Comparison of ENCODE assay signal across 26 cellular contexts in genomic region chr16:1915732-1916653, GRCh38. TPM values are rescaled to one million over a fixed set of nuclear protein-coding genes. Genes with fewer than 3 reads are reported as not detected.
DNase-seq lines count a peak whose midpoint lies in the region; ATAC-seq, FAIRE-seq and TF ChIP-seq lines count a peak whose summit lies in the region.
"Had no signal": no experiment of that assay in that cellular context is flagged by ENCODE, and none has a peak within 500 bp of the region (broad histone marks: within the 10 kb centered on the region; RNA-seq: fewer than 3 reads in every experiment).

No MANE protein-coding gene starts in this region.

- H3K9ac ChIP-seq in HepG2 (ENCODE audit: insufficient read depth, low read depth, low read length) (no peak overlapping the region), neuronal stem cell (ENCODE audit: low read depth, low read length, poor library complexity) (no peak overlapping the region)
- H3K9ac ChIP-seq: BLaER1, GM23248 had no signal

- POLR2A ChIA-PET in HepG2 (lab: Yijun Ruan, JAX), result interaction anchor here (1.2 kb wide), 1 partner anchor 89 kb away, joined by 4 read pairs; the partner anchor contains the start of genes FAHD1 and HAGH

- no peak overlapping the region for H2BK5ac ChIP-seq in neuronal stem cell (ENCODE audit: low read length)

- no peak for TF ChIP-seq EP300 in HepG2 (IDR thresholded peaks at IDR 0.05; ENCODE audit: low read depth in 2 of 2, low read length in 2 of 2)
- TF ChIP-seq EP300 in HepG2 (CRISPR knock-in tag; IDR thresholded peaks at IDR 0.05; ENCODE audit: borderline replicate concordance), result no peak

- H4K20me1 ChIP-seq in HepG2 (ENCODE audit: insufficient read depth, low read length), result 0 out of 2 replicates have a peak, but pooled peaks cover 2% of the 10 kb centered on the region

- no peak for TF ChIP-seq RAD21 in HepG2 (CRISPR knock-in tag; IDR thresholded peaks at IDR 0.05)

- H2BK15ac ChIP-seq in neuronal stem cell (ENCODE audit: low read length), result peak overlapping the region; percentile 8

- H3K23ac ChIP-seq in neuronal stem cell (ENCODE audit: low read depth, low read length, poor library complexity), result no peak overlapping the region

- no peaks in the 10 kb centered on the region for H3K79me2 ChIP-seq in HepG2 (ENCODE audit: insufficient read depth, low read length)

- H3K4me2 ChIP-seq in HepG2 (ENCODE audit: low read depth, low read length) (no peak overlapping the region), neuronal stem cell (ENCODE audit: insufficient read depth, low read length, poor library complexity, severe bottlenecking) (no peak overlapping the region)
- H3K4me2 ChIP-seq: BLaER1 had no signal

- H3K4me3 ChIP-seq in HepG2 (replicated peaks in 1 of 3; ENCODE audit: insufficient read depth in 1 of 3, low read depth in 2 of 3, low read length in 3 of 3) (no peak overlapping the region), right lobe of liver (no peak overlapping the region), neuronal stem cell (ENCODE audit: low read length in 2 of 2) (no peak overlapping the region), vagina (peak overlapping the region in 1 of 2 donors; percentile 39), thyroid gland (replicated peaks in 1 of 3) (no peak overlapping the region)
- H3K4me3 ChIP-seq: BLaER1, GM23248 had no signal

- peaks cover 5% of the 10 kb centered on the region for H3K79me1 ChIP-seq in neuronal stem cell (ENCODE audit: low read depth, low read length)

- peak overlapping the region; percentile 85 for H2AK5ac ChIP-seq in neuronal stem cell (ENCODE audit: low read depth, low read length)

- FAIRE-seq in HepG2 (lab: Jason Lieb, UNC) (no peak), frontal cortex (lab: Jason Lieb, UNC) (no peak)
- FAIRE-seq: GM12892, GM18507 had no signal

- intact Hi-C loops in HepG2 (cut with micrococcal nuclease; ENCODE audit: unreplicated experiment) (no loop called here), right lobe of liver (cut with DNase I) (no loop called here), vagina (cut with DNase I) (no loop called here), thyroid gland (cut with DNase I) (no loop called here)

- H3K27ac ChIP-seq in HepG2 (ENCODE audit: extremely low read length, insufficient read depth, low read length) (no peak overlapping the region), right lobe of liver (no peak overlapping the region), neuronal stem cell (replicated peaks; ENCODE audit: low read length) (no peak overlapping the region), vagina (peak overlapping the region; percentile 66), thyroid gland (no peak overlapping the region)
- H3K27ac ChIP-seq: BLaER1, GM23248, HL-60 had no signal

- H3K9me3 ChIP-seq in HepG2 (ENCODE audit: low read length), result no peaks in the 10 kb centered on the region
- H3K9me3 ChIP-seq in right lobe of liver, result no peaks in the 10 kb centered on the region
- no peaks in the 10 kb centered on the region for H3K9me3 ChIP-seq in neuronal stem cell (replicated peaks in 1 of 2; ENCODE audit: control insufficient read depth in 2 of 2, insufficient read depth in 1 of 2, low read depth in 1 of 2, low read length in 2 of 2)
- H3K9me3 ChIP-seq in vagina, result no peaks in the 10 kb centered on the region
- H3K9me3 ChIP-seq in thyroid gland, result no peaks in the 10 kb centered on the region
- H3K9me3 ChIP-seq: BLaER1 had no signal

- no peak overlapping the region for H3K4ac ChIP-seq in neuronal stem cell (ENCODE audit: low read length)

- TF ChIP-seq CTCF in HepG2 (CRISPR knock-in tag; IDR thresholded peaks at IDR 0.05) (no peak), right lobe of liver (IDR thresholded peaks at IDR 0.05) (no peak), vagina (IDR thresholded peaks at IDR 0.05) (no peak), thyroid gland (IDR thresholded peaks at IDR 0.05) (no peak)

- H2BK120ac ChIP-seq in neuronal stem cell (ENCODE audit: low read depth, low read length), result no peak overlapping the region

- CTCF ChIA-PET in HepG2 (lab: Yijun Ruan, JAX; ENCODE audit: low intra/inter-chr PET ratio, low total read pairs), result no interaction called here

- no peak overlapping the region for H4K91ac ChIP-seq in neuronal stem cell (ENCODE audit: low read depth, low read length, poor library complexity)

- H2BK12ac ChIP-seq in neuronal stem cell (ENCODE audit: low read length), result peak overlapping the region; percentile 68

- H3K18ac ChIP-seq in neuronal stem cell (ENCODE audit: low read length), result peak overlapping the region; percentile 84

- H3K14ac ChIP-seq in neuronal stem cell (ENCODE audit: low read length), result no peak overlapping the region

- BruUV-seq in HepG2 (replicated peaks; lab: Mats Ljungman, UMichigan), result no TSS peak

- in situ Hi-C loops in HepG2 (cut with HindIII; ENCODE audit: extremely low pct_ligation_motif_present, low pct_unique_long_range_greater_than_20kb), result no loop called here

- no peak for ATAC-seq in HepG2
- no peak for ATAC-seq in right lobe of liver
- ATAC-seq: HCT116 had no signal

- TF ChIP-seq POLR2A in HepG2 (IDR thresholded peaks at IDR 0.05; ENCODE audit: insufficient read depth in 1 of 2, low read depth in 2 of 2, low read length in 2 of 2) (no peak), right lobe of liver (IDR thresholded peaks at IDR 0.05) (no peak), vagina (IDR thresholded peaks at IDR 0.05) (no peak), thyroid gland (IDR thresholded peaks at IDR 0.05) (no peak)

- H3K36me3 ChIP-seq in HepG2 (replicated peaks in 1 of 2; ENCODE audit: control insufficient read depth in 1 of 2, insufficient read depth in 2 of 2, low read length in 2 of 2), result no peaks in the 10 kb centered on the region
- no peaks in the 10 kb centered on the region for H3K36me3 ChIP-seq in right lobe of liver
- no peaks in the 10 kb centered on the region for H3K36me3 ChIP-seq in neuronal stem cell (replicated peaks in 1 of 2; ENCODE audit: control insufficient read depth in 2 of 2, insufficient read depth in 2 of 2, low read length in 2 of 2)
- no peaks in the 10 kb centered on the region for H3K36me3 ChIP-seq in vagina
- H3K36me3 ChIP-seq in thyroid gland, result no peaks in the 10 kb centered on the region
- H3K36me3 ChIP-seq: BLaER1 had no signal

- peaks cover 14% of the 10 kb centered on the region for H3K4me1 ChIP-seq in HepG2 (ENCODE audit: insufficient read depth, low read length)
- no peaks in the 10 kb centered on the region for H3K4me1 ChIP-seq in right lobe of liver
- H3K4me1 ChIP-seq in neuronal stem cell (ENCODE audit: control insufficient read depth in 2 of 2, insufficient read depth in 1 of 2, low read depth in 1 of 2, low read length in 2 of 2), result peaks cover 15 to 40% of the 10 kb centered on the region in 2 donors
- H3K4me1 ChIP-seq in vagina, result peaks cover 46% of the 10 kb centered on the region
- peaks cover 0 to 21% of the 10 kb centered on the region in 2 donors for H3K4me1 ChIP-seq in thyroid gland
- H3K4me1 ChIP-seq: BLaER1 had no signal

- WGBS in HepG2 (ENCODE audit: low lambda C conversion rate), result 12% methylated on average over 10 of the region's 25 CpGs
- 39% methylated on average over 5 of the region's 25 CpGs for WGBS in right lobe of liver (ENCODE audit: insufficient coverage, low coverage, low lambda C conversion rate, missing lambda C conversion rate)
- whole genome bisulfite sequencing in neuronal stem cell (ENCODE audit: extremely low coverage in 2 of 2, insufficient read length in 2 of 2, insufficient replicate concordance in 1 of 2), 2 donors, result no CpG with 5 or more reads among the region's 25 CpGs
- 60 to 77% methylated on average over 12 to 16 of the region's 25 CpGs for WGBS in thyroid gland, 2 donors

- H2AFZ ChIP-seq in HepG2 (ENCODE audit: low read length) (no peak overlapping the region), neuronal stem cell (ENCODE audit: low read length) (no peak overlapping the region)
- H2AFZ ChIP-seq: GM23248 had no signal

- DNase-seq in HepG2 (ENCODE audit: low spot score), result no peak
- no peak for DNase-seq in right lobe of liver
- DNase-seq in islet precursor cell, result peak; percentile 45
- DNase-seq in neuronal stem cell (ENCODE audit: low spot score), result no peak
- DNase-seq in vagina (ENCODE audit: extremely low spot score in 2 of 2), result no peak
- DNase-seq in frontal cortex (ENCODE audit: low spot score in 2 of 2), result no peak
- no peak for DNase-seq in thyroid gland
- DNase-seq in NCI-H2107 treated with DMSO at 0.1 percent for 48 hours (lab: John Stamatoyannopoulos, UW; ENCODE audit: unreplicated experiment), result no peak
- DNase-seq: 8988T; CD4-positive, alpha-beta memory T cell; DMS153; DMS79; GDM1; GM23248 had no signal

- no peak overlapping the region for H4K8ac ChIP-seq in neuronal stem cell (ENCODE audit: low read depth, low read length)

- H3K27me3 ChIP-seq in HepG2 (ENCODE audit: control insufficient read depth in 1 of 2, insufficient read depth in 2 of 2, low read length in 2 of 2), result peaks cover 37 to 79% of the 10 kb centered on the region in 2 experiments
- peaks cover 0 to 8% of the 10 kb centered on the region in 2 donors for H3K27me3 ChIP-seq in right lobe of liver
- H3K27me3 ChIP-seq in neuronal stem cell (ENCODE audit: control insufficient read depth in 3 of 3, insufficient read depth in 3 of 3, low read depth in 1 of 3, low read length in 3 of 3), result peaks cover 26 to 85% (median 41%) of the 10 kb centered on the region in 3 experiments
- no peaks in the 10 kb centered on the region for H3K27me3 ChIP-seq in vagina
- H3K27me3 ChIP-seq in thyroid gland, result peaks cover 12% of the 10 kb centered on the region

RNA-seq across cellular contexts. Expression of gene HS3ST6, which starts 2.2 kb away (rescaled TPM):
- not detected in 2 replicates for total RNA-seq in HepG2 (2016; rRNA removed; fragmentation: Illumina TruSeq; extraction: Trizol)
- not detected in 2 replicates for total RNA-seq in HepG2 (2016; cell fraction: cytosol; rRNA removed; fragmentation: Illumina TruSeq; extraction: Trizol; ENCODE audit: low read depth)
- not detected in 2 replicates for total RNA-seq in HepG2 (2016; cell fraction: insoluble cytoplasmic fraction; rRNA removed; fragmentation: Illumina TruSeq; extraction: Trizol)
- not detected in 2 replicates for total RNA-seq in HepG2 (2016; cell fraction: membrane; rRNA removed; fragmentation: Illumina TruSeq; extraction: Trizol)
- not detected in 2 replicates for total RNA-seq in HepG2 (2016; cell fraction: nucleus; rRNA removed; fragmentation: Illumina TruSeq; extraction: Trizol)
- polyA plus RNA-seq in HepG2 (2011; rRNA removed), result not detected in 2 replicates
- polyA plus RNA-seq in HepG2 (2011; cell fraction: cytosol; rRNA removed), result not detected in 2 replicates
- polyA plus RNA-seq in HepG2 (2011; cell fraction: nucleus; rRNA removed), result not detected in 2 replicates
- polyA plus RNA-seq in HepG2 (2012), result not detected in 2 replicates
- not detected in 2 replicates for polyA plus RNA-seq in HepG2 (2016; cell fraction: cytosol; fragmentation: Illumina TruSeq; extraction: Trizol; ENCODE audit: low read depth)
- not detected in 2 replicates for polyA plus RNA-seq in HepG2 (2016; cell fraction: insoluble cytoplasmic fraction; fragmentation: Illumina TruSeq; extraction: Trizol; ENCODE audit: low read depth)
- not detected in 2 replicates for polyA plus RNA-seq in HepG2 (2016; cell fraction: membrane; fragmentation: Illumina TruSeq; extraction: Trizol; ENCODE audit: low read depth)
- polyA plus RNA-seq in HepG2 (2016; cell fraction: nucleus; fragmentation: Illumina TruSeq; extraction: Trizol; ENCODE audit: insufficient read depth, low read depth), result not detected in 2 replicates
- polyA minus RNA-seq in HepG2 (2011; rRNA and poly(A)+ RNA removed; ENCODE audit: low replicate concordance), result not detected in 2 replicates
- polyA minus RNA-seq in HepG2 (2011; cell fraction: cytosol; rRNA and poly(A)+ RNA removed), result not detected in 2 replicates
- polyA minus RNA-seq in HepG2 (2011; cell fraction: nucleus; rRNA and poly(A)+ RNA removed), result not detected in 2 replicates
- total RNA-seq in right lobe of liver, result not detected
- 1.1 TPM for polyA plus RNA-seq in neuronal stem cell (2013, experiment 1 of 2)
- polyA plus RNA-seq in neuronal stem cell (2013, experiment 2 of 2), result 1.1 TPM
- total RNA-seq in vagina, result 4.4 TPM
- total RNA-seq in frontal cortex, result not detected
- total RNA-seq in thyroid gland, result under 1 TPM in 1 of 4 donors, not detected in 3; 0.54 TPM
- total RNA-seq: A673; CD4-positive, alpha-beta memory T cell; Daoy; GM23248; H7; HT1080 had no signal
- polyA plus RNA-seq: AG04450; CD14-positive monocyte; CD4-positive, alpha-beta memory T cell; GM23248; IgD-negative memory B cell had no signal

RNA-seq across cellular contexts. Expression of gene MSRB1, which starts 27.0 kb away (rescaled TPM):
- 32.1 and 49.0 TPM in 2 replicates for total RNA-seq in HepG2 (2016; rRNA removed; fragmentation: Illumina TruSeq; extraction: Trizol)
- 17.7 and 18.5 TPM in 2 replicates for total RNA-seq in HepG2 (2016; cell fraction: cytosol; rRNA removed; fragmentation: Illumina TruSeq; extraction: Trizol; ENCODE audit: low read depth)
- total RNA-seq in HepG2 (2016; cell fraction: insoluble cytoplasmic fraction; rRNA removed; fragmentation: Illumina TruSeq; extraction: Trizol), result 36.2 and 53.5 TPM in 2 replicates
- 40.6 and 47.0 TPM in 2 replicates for total RNA-seq in HepG2 (2016; cell fraction: membrane; rRNA removed; fragmentation: Illumina TruSeq; extraction: Trizol)
- 22.9 and 23.6 TPM in 2 replicates for total RNA-seq in HepG2 (2016; cell fraction: nucleus; rRNA removed; fragmentation: Illumina TruSeq; extraction: Trizol)
- polyA plus RNA-seq in HepG2 (2011; rRNA removed), result 75.4 and 84.2 TPM in 2 replicates
- 77.3 and 104 TPM in 2 replicates for polyA plus RNA-seq in HepG2 (2011; cell fraction: cytosol; rRNA removed)
- polyA plus RNA-seq in HepG2 (2011; cell fraction: nucleus; rRNA removed), result 36.2 and 37.3 TPM in 2 replicates
- polyA plus RNA-seq in HepG2 (2012), result 50.3 and 50.5 TPM in 2 replicates
- polyA plus RNA-seq in HepG2 (2016; cell fraction: cytosol; fragmentation: Illumina TruSeq; extraction: Trizol; ENCODE audit: low read depth), result 33.2 and 38.6 TPM in 2 replicates
- 123 and 143 TPM in 2 replicates for polyA plus RNA-seq in HepG2 (2016; cell fraction: insoluble cytoplasmic fraction; fragmentation: Illumina TruSeq; extraction: Trizol; ENCODE audit: low read depth)
- polyA plus RNA-seq in HepG2 (2016; cell fraction: membrane; fragmentation: Illumina TruSeq; extraction: Trizol; ENCODE audit: low read depth), result 66.6 and 81.6 TPM in 2 replicates
- polyA plus RNA-seq in HepG2 (2016; cell fraction: nucleus; fragmentation: Illumina TruSeq; extraction: Trizol; ENCODE audit: insufficient read depth, low read depth), result 54.6 and 56.2 TPM in 2 replicates
- polyA minus RNA-seq in HepG2 (2011; rRNA and poly(A)+ RNA removed; ENCODE audit: low replicate concordance), result 38.3 and 153 TPM in 2 replicates
- 32.5 and 36.9 TPM in 2 replicates for polyA minus RNA-seq in HepG2 (2011; cell fraction: cytosol; rRNA and poly(A)+ RNA removed)
- polyA minus RNA-seq in HepG2 (2011; cell fraction: nucleus; rRNA and poly(A)+ RNA removed), result 29.6 and 34.3 TPM in 2 replicates
- total RNA-seq in right lobe of liver, result 100 to 1,000 TPM in 3 of 6 experiments, 10 to 100 TPM in 3; 63.4 to 121 (median 98.5) TPM
- polyA plus RNA-seq in neuronal stem cell (2013, experiment 1 of 2), result 18.8 TPM
- 17.3 TPM for polyA plus RNA-seq in neuronal stem cell (2013, experiment 2 of 2)
- 53.0 TPM for total RNA-seq in vagina
- 4.1 TPM for total RNA-seq in frontal cortex
- 10 to 100 TPM in 2 of 4 donors, 1 to 10 TPM in 2; 5.0 to 43.7 (median 12.4) TPM for total RNA-seq in thyroid gland

RNA-seq across cellular contexts. Expression of gene RPL3L, which starts 38.5 kb away (rescaled TPM):
- not detected in 2 replicates for total RNA-seq in HepG2 (2016; rRNA removed; fragmentation: Illumina TruSeq; extraction: Trizol)
- total RNA-seq in HepG2 (2016; cell fraction: cytosol; rRNA removed; fragmentation: Illumina TruSeq; extraction: Trizol; ENCODE audit: low read depth), result 1.0 TPM in 1 of 2 replicates, not detected in the other
- total RNA-seq in HepG2 (2016; cell fraction: insoluble cytoplasmic fraction; rRNA removed; fragmentation: Illumina TruSeq; extraction: Trizol), result 0.43 TPM in 1 of 2 replicates, not detected in the other
- total RNA-seq in HepG2 (2016; cell fraction: membrane; rRNA removed; fragmentation: Illumina TruSeq; extraction: Trizol), result 0.52 and 1.1 TPM in 2 replicates
- total RNA-seq in HepG2 (2016; cell fraction: nucleus; rRNA removed; fragmentation: Illumina TruSeq; extraction: Trizol), result 1.1 TPM in 2 replicates
- 0.17 and 0.30 TPM in 2 replicates for polyA plus RNA-seq in HepG2 (2011; rRNA removed)
- polyA plus RNA-seq in HepG2 (2011; cell fraction: cytosol; rRNA removed), result 0.06 and 0.11 TPM in 2 replicates
- polyA plus RNA-seq in HepG2 (2011; cell fraction: nucleus; rRNA removed), result 0.17 and 0.26 TPM in 2 replicates
- polyA plus RNA-seq in HepG2 (2012), result 0.64 and 1.1 TPM in 2 replicates
- not detected in 2 replicates for polyA plus RNA-seq in HepG2 (2016; cell fraction: cytosol; fragmentation: Illumina TruSeq; extraction: Trizol; ENCODE audit: low read depth)
- polyA plus RNA-seq in HepG2 (2016; cell fraction: insoluble cytoplasmic fraction; fragmentation: Illumina TruSeq; extraction: Trizol; ENCODE audit: low read depth), result not detected in 2 replicates
- polyA plus RNA-seq in HepG2 (2016; cell fraction: membrane; fragmentation: Illumina TruSeq; extraction: Trizol; ENCODE audit: low read depth), result 0.07 TPM in 1 of 2 replicates, not detected in the other
- polyA plus RNA-seq in HepG2 (2016; cell fraction: nucleus; fragmentation: Illumina TruSeq; extraction: Trizol; ENCODE audit: insufficient read depth, low read depth), result not detected in 2 replicates
- polyA minus RNA-seq in HepG2 (2011; rRNA and poly(A)+ RNA removed; ENCODE audit: low replicate concordance), result 3.8 TPM in 1 of 2 replicates, not detected in the other
- 0.89 TPM in 1 of 2 replicates, not detected in the other for polyA minus RNA-seq in HepG2 (2011; cell fraction: cytosol; rRNA and poly(A)+ RNA removed)
- polyA minus RNA-seq in HepG2 (2011; cell fraction: nucleus; rRNA and poly(A)+ RNA removed), result 3.0 TPM in 1 of 2 replicates, not detected in the other
- under 1 TPM in 1 of 6 experiments, not detected in 5; 0.12 TPM for total RNA-seq in right lobe of liver
- 0.06 TPM for polyA plus RNA-seq in neuronal stem cell (2013, experiment 1 of 2)
- 0.04 TPM for polyA plus RNA-seq in neuronal stem cell (2013, experiment 2 of 2)
- not detected for total RNA-seq in vagina
- total RNA-seq in frontal cortex, result not detected
- total RNA-seq in thyroid gland, result not detected
- total RNA-seq: A673; CD4-positive, alpha-beta memory T cell; Daoy; GM23248; H7; HT1080 had no signal
- polyA plus RNA-seq: AG04450; CD14-positive monocyte; CD4-positive, alpha-beta memory T cell; GM23248; IgD-negative memory B cell had no signal

RNA-seq across cellular contexts. Expression of gene NDUFB10, which starts 43.3 kb away (rescaled TPM):
- total RNA-seq in HepG2 (2016; rRNA removed; fragmentation: Illumina TruSeq; extraction: Trizol) (143 and 157 TPM in 2 replicates), right lobe of liver (100 to 1,000 TPM in 2 of 6 experiments, 10 to 100 TPM in 4; 68.7 to 210 (median 81.2) TPM), vagina (132 TPM), frontal cortex (76.6 TPM), thyroid gland (100 to 1,000 TPM; 174 to 325 (median 284) TPM)
- 74.8 and 95.4 TPM in 2 replicates for total RNA-seq in HepG2 (2016; cell fraction: cytosol; rRNA removed; fragmentation: Illumina TruSeq; extraction: Trizol; ENCODE audit: low read depth)
- 145 TPM in 2 replicates for total RNA-seq in HepG2 (2016; cell fraction: insoluble cytoplasmic fraction; rRNA removed; fragmentation: Illumina TruSeq; extraction: Trizol)
- 96.5 and 119 TPM in 2 replicates for total RNA-seq in HepG2 (2016; cell fraction: membrane; rRNA removed; fragmentation: Illumina TruSeq; extraction: Trizol)
- total RNA-seq in HepG2 (2016; cell fraction: nucleus; rRNA removed; fragmentation: Illumina TruSeq; extraction: Trizol), result 52.6 and 56.0 TPM in 2 replicates
- 68.6 and 73.7 TPM in 2 replicates for polyA plus RNA-seq in HepG2 (2011; rRNA removed)
- polyA plus RNA-seq in HepG2 (2011; cell fraction: cytosol; rRNA removed), result 111 and 159 TPM in 2 replicates
- 63.4 and 64.1 TPM in 2 replicates for polyA plus RNA-seq in HepG2 (2011; cell fraction: nucleus; rRNA removed)
- 74.9 and 80.6 TPM in 2 replicates for polyA plus RNA-seq in HepG2 (2012)
- 121 and 146 TPM in 2 replicates for polyA plus RNA-seq in HepG2 (2016; cell fraction: cytosol; fragmentation: Illumina TruSeq; extraction: Trizol; ENCODE audit: low read depth)
- polyA plus RNA-seq in HepG2 (2016; cell fraction: insoluble cytoplasmic fraction; fragmentation: Illumina TruSeq; extraction: Trizol; ENCODE audit: low read depth), result 185 and 203 TPM in 2 replicates
- polyA plus RNA-seq in HepG2 (2016; cell fraction: membrane; fragmentation: Illumina TruSeq; extraction: Trizol; ENCODE audit: low read depth), result 122 and 150 TPM in 2 replicates
- 134 and 138 TPM in 2 replicates for polyA plus RNA-seq in HepG2 (2016; cell fraction: nucleus; fragmentation: Illumina TruSeq; extraction: Trizol; ENCODE audit: insufficient read depth, low read depth)
- polyA minus RNA-seq in HepG2 (2011; rRNA and poly(A)+ RNA removed; ENCODE audit: low replicate concordance), result 54.4 and 101 TPM in 2 replicates
- polyA minus RNA-seq in HepG2 (2011; cell fraction: cytosol; rRNA and poly(A)+ RNA removed), result 63.5 and 64.7 TPM in 2 replicates
- polyA minus RNA-seq in HepG2 (2011; cell fraction: nucleus; rRNA and poly(A)+ RNA removed), result 15.9 and 21.5 TPM in 2 replicates
- 135 TPM for polyA plus RNA-seq in neuronal stem cell (2013, experiment 1 of 2)
- 129 TPM for polyA plus RNA-seq in neuronal stem cell (2013, experiment 2 of 2)

RNA-seq across cellular contexts. Expression of gene MEIOB, which starts 44.0 kb away (rescaled TPM):
- total RNA-seq in HepG2 (2016; rRNA removed; fragmentation: Illumina TruSeq; extraction: Trizol) (not detected in 2 replicates), right lobe of liver (under 1 TPM in 2 of 6 experiments, not detected in 4; 0.39 to 0.40 TPM), vagina (not detected), frontal cortex (0.41 TPM), thyroid gland (under 1 TPM in 1 of 4 donors, not detected in 3; 0.13 TPM)
- not detected in 2 replicates for total RNA-seq in HepG2 (2016; cell fraction: cytosol; rRNA removed; fragmentation: Illumina TruSeq; extraction: Trizol; ENCODE audit: low read depth)
- not detected in 2 replicates for total RNA-seq in HepG2 (2016; cell fraction: insoluble cytoplasmic fraction; rRNA removed; fragmentation: Illumina TruSeq; extraction: Trizol)
- not detected in 2 replicates for total RNA-seq in HepG2 (2016; cell fraction: membrane; rRNA removed; fragmentation: Illumina TruSeq; extraction: Trizol)
- total RNA-seq in HepG2 (2016; cell fraction: nucleus; rRNA removed; fragmentation: Illumina TruSeq; extraction: Trizol), result not detected in 2 replicates
- 0.05 and 0.17 TPM in 2 replicates for polyA plus RNA-seq in HepG2 (2011; rRNA removed)
- 0.09 TPM in 1 of 2 replicates, not detected in the other for polyA plus RNA-seq in HepG2 (2011; cell fraction: cytosol; rRNA removed)
- 0.31 and 0.38 TPM in 2 replicates for polyA plus RNA-seq in HepG2 (2011; cell fraction: nucleus; rRNA removed)
- 0.16 TPM in 1 of 2 replicates, not detected in the other for polyA plus RNA-seq in HepG2 (2012)
- polyA plus RNA-seq in HepG2 (2016; cell fraction: cytosol; fragmentation: Illumina TruSeq; extraction: Trizol; ENCODE audit: low read depth), result not detected in 2 replicates
- polyA plus RNA-seq in HepG2 (2016; cell fraction: insoluble cytoplasmic fraction; fragmentation: Illumina TruSeq; extraction: Trizol; ENCODE audit: low read depth), result 0.13 TPM in 1 of 2 replicates, not detected in the other
- not detected in 2 replicates for polyA plus RNA-seq in HepG2 (2016; cell fraction: membrane; fragmentation: Illumina TruSeq; extraction: Trizol; ENCODE audit: low read depth)
- not detected in 2 replicates for polyA plus RNA-seq in HepG2 (2016; cell fraction: nucleus; fragmentation: Illumina TruSeq; extraction: Trizol; ENCODE audit: insufficient read depth, low read depth)
- 0.44 TPM in 1 of 2 replicates, not detected in the other for polyA minus RNA-seq in HepG2 (2011; rRNA and poly(A)+ RNA removed; ENCODE audit: low replicate concordance)
- polyA minus RNA-seq in HepG2 (2011; cell fraction: cytosol; rRNA and poly(A)+ RNA removed), result not detected in 2 replicates
- 0.39 and 1.1 TPM in 2 replicates for polyA minus RNA-seq in HepG2 (2011; cell fraction: nucleus; rRNA and poly(A)+ RNA removed)
- 1.5 TPM for polyA plus RNA-seq in neuronal stem cell (2013, experiment 1 of 2)
- 1.8 TPM for polyA plus RNA-seq in neuronal stem cell (2013, experiment 2 of 2)
- total RNA-seq: CD4-positive, alpha-beta memory T cell; Daoy; GM23248; HT1080 had no signal
- polyA plus RNA-seq: CD14-positive monocyte; CD4-positive, alpha-beta memory T cell; IgD-negative memory B cell had no signal
